14 cellular contexts compared by ENCODE assay signal in genomic region chr1:201396859-201397464, GRCh38. TPM values are rescaled to one million over a fixed set of nuclear protein-coding genes. Genes with fewer than 3 reads are reported as not detected.
DNase-seq lines count a peak whose midpoint lies in the region; ATAC-seq, FAIRE-seq and TF ChIP-seq lines count a peak whose summit lies in the region.
"Had no signal": no experiment of that assay in that cellular context is flagged by ENCODE, and none has a peak within 500 bp of the region (broad histone marks: within the 10 kb centered on the region; RNA-seq: fewer than 3 reads in every experiment).

No MANE protein-coding gene starts in this region.

- H3K4me3 ChIP-seq in BLaER1 treated with 17β-estradiol and CSF1 and Interleukin-3, amounts not matched to agents 10 nM and 100 nM = no peak overlapping the region
- H3K4me3 ChIP-seq in LNCaP clone FGC (ENCODE audit: low read depth, low read length) (peak overlapping the region; percentile 93), pancreas (peak overlapping the region in 2 of 4 donors; percentile 57 to 86), tibial artery (no peak overlapping the region)

- no peak overlapping the region for H3K27ac Mint-ChIP-seq in T-helper 17 cell
- H3K27ac Mint-ChIP-seq: naive thymus-derived CD8-positive, alpha-beta T cell had no signal

- no peak for FAIRE-seq in pancreas (lab: Jason Lieb, UNC)

- peaks cover 60% of the 10 kb centered on the region for H3K27me3 Mint-ChIP-seq in T-helper 17 cell

- no peak overlapping the region for H3K9ac ChIP-seq in BLaER1 treated with 17β-estradiol and CSF1 and Interleukin-3, amounts not matched to agents 10 nM and 100 nM

- no peaks in the 10 kb centered on the region for H3K9me3 ChIP-seq in BLaER1 treated with 17β-estradiol and CSF1 and Interleukin-3, amounts not matched to agents 10 nM and 100 nM (replicated peaks in 1 of 11)
- H3K9me3 ChIP-seq in pancreas (no peaks in the 10 kb centered on the region), tibial artery (no peaks in the 10 kb centered on the region), T-helper 17 cell (ENCODE audit: control insufficient read depth, low read length, poor library complexity, severe bottlenecking) (no peaks in the 10 kb centered on the region)
- H3K9me3 ChIP-seq: BE2C had no signal

- peaks cover 0 to 62% (median 32%) of the 10 kb centered on the region in 10 experiments; a peak in 16 of 20 replicates for H3K4me1 ChIP-seq in BLaER1 treated with 17β-estradiol and CSF1 and Interleukin-3, amounts not matched to agents 10 nM and 100 nM
- peaks cover 16 to 29% (median 28%) of the 10 kb centered on the region in 3 donors for H3K4me1 ChIP-seq in pancreas
- H3K4me1 ChIP-seq in tibial artery = peaks cover 0 to 18% (median 7%) of the 10 kb centered on the region in 4 donors
- H3K4me1 ChIP-seq: BE2C had no signal

- TF ChIP-seq CTCF in LNCaP clone FGC (IDR thresholded peaks at IDR 0.05; ENCODE audit: control insufficient read depth, extremely low read depth, insufficient read depth) (no peak), pancreas (IDR thresholded peaks at IDR 0.05) (no peak), tibial artery (IDR thresholded peaks at IDR 0.05) (no peak)

- peaks cover 9% of the 10 kb centered on the region for H3K36me3 Mint-ChIP-seq in T-helper 17 cell (ENCODE audit: low read depth)
- H3K36me3 Mint-ChIP-seq: naive thymus-derived CD8-positive, alpha-beta T cell had no signal

- intact Hi-C loops in pancreas (cut with DNase I) (no loop called here), tibial artery (cut with DNase I; ENCODE audit: low total_unique reads) (no loop called here)

- H3K27me3 ChIP-seq in BLaER1 treated with 17β-estradiol and CSF1 and Interleukin-3, amounts not matched to agents 10 nM and 100 nM = no peaks in the 10 kb centered on the region
- H3K27me3 ChIP-seq in pancreas (no peaks in the 10 kb centered on the region), tibial artery (peaks cover 0 to 44% of the 10 kb centered on the region in 2 donors)
- H3K27me3 ChIP-seq: BE2C had no signal

- H3K4me3 Mint-ChIP-seq in T-helper 17 cell = no peak overlapping the region

- 13 to 18% methylated on average over 10 of the region's 10 CpGs for WGBS in pancreas, 2 donors

- no peak overlapping the region for H3K27ac ChIP-seq in BLaER1 treated with 17β-estradiol and CSF1 and Interleukin-3, amounts not matched to agents 10 nM and 100 nM
- peak overlapping the region; percentile 74 to 95 (median 88) for H3K27ac ChIP-seq in pancreas
- H3K27ac ChIP-seq in tibial artery = no peak overlapping the region

- H4K20me1 ChIP-seq in BLaER1 treated with 17β-estradiol and CSF1 and Interleukin-3, amounts not matched to agents 10 nM and 100 nM = no peaks in the 10 kb centered on the region; a peak in 2 of 22 replicates

- ATAC-seq in esophagus mucosa (peak; percentile 87), pancreas (peak; percentile 78 to 86 (median 83)), GM19351 (IDR thresholded peaks at IDR 0.05; ENCODE audit: unreplicated experiment) (no peak), T-helper 17 cell (no peak)
- ATAC-seq: naive thymus-derived CD8-positive, alpha-beta T cell had no signal

- H3K4me2 ChIP-seq in BLaER1 treated with 17β-estradiol and CSF1 and Interleukin-3, amounts not matched to agents 10 nM and 100 nM = peak overlapping the region in 9 of 11 experiments; percentile 19 to 56 (median 46); a peak in 16 of 22 replicates

- no peak for DNase-seq in LNCaP clone FGC (ENCODE audit: low read depth)
- DNase-seq in pancreas = peak; percentile 84 to 94 (median 90)
- no peak for DNase-seq in tibial artery
- no peak for DNase-seq in COLO829 (ENCODE audit: low spot score)
- DNase-seq in T-helper 17 cell = no peak
- DNase-seq: activated CD4-positive, CD25-positive, alpha-beta regulatory T cell treated with anti-CD3 and anti-CD28 coated beads, Interleukin-2, amount 50 U/mL, for 72 hours; BE2C; stimulated activated CD4-positive, alpha-beta T cell treated with anti-CD3 and anti-CD28 coated beads, Interleukin-2, amount 100 ng/mL, for 48 hours had no signal

- no peaks in the 10 kb centered on the region for H3K36me3 ChIP-seq in BLaER1 treated with 17β-estradiol and CSF1 and Interleukin-3, amounts not matched to agents 10 nM and 100 nM
- no peaks in the 10 kb centered on the region for H3K36me3 ChIP-seq in pancreas
- H3K36me3 ChIP-seq in tibial artery = no peaks in the 10 kb centered on the region
- H3K36me3 ChIP-seq: BE2C had no signal

- H3K4me1 Mint-ChIP-seq in T-helper 17 cell = peaks cover 9% of the 10 kb centered on the region

RNA-seq across cellular contexts. Expression of gene LAD1, which starts 2.2 kb away (rescaled TPM):
- total RNA-seq in esophagus mucosa (328 TPM), pancreas (10 to 100 TPM; 28.7 to 62.5 (median 44.3) TPM), T-helper 17 cell (not detected)
- polyA plus RNA-seq in pancreas = 10 to 100 TPM; 37.3 to 56.3 TPM
- total RNA-seq: cerebellum; naive thymus-derived CD8-positive, alpha-beta T cell had no signal
- polyA plus RNA-seq: naive thymus-derived CD8-positive, alpha-beta T cell had no signal

RNA-seq across cellular contexts. Expression of gene TNNT2, which starts 19.5 kb away (rescaled TPM):
- total RNA-seq in esophagus mucosa (3.9 TPM), pancreas (1 to 10 TPM in 2 of 6 donors, under 1 TPM in 4; 0.06 to 3.0 (median 0.70) TPM), T-helper 17 cell (not detected)
- 1 to 10 TPM; 2.4 to 7.0 TPM for polyA plus RNA-seq in pancreas
- total RNA-seq: cerebellum; naive thymus-derived CD8-positive, alpha-beta T cell; subcutaneous adipose tissue had no signal
- polyA plus RNA-seq: naive thymus-derived CD8-positive, alpha-beta T cell had no signal

RNA-seq across cellular contexts. Expression of gene TNNI1, which starts 24.6 kb away (rescaled TPM):
- total RNA-seq in esophagus mucosa (not detected), pancreas (not detected), T-helper 17 cell (not detected)
- under 1 TPM; 0.04 to 0.63 TPM for polyA plus RNA-seq in pancreas
- total RNA-seq: naive thymus-derived CD8-positive, alpha-beta T cell; subcutaneous adipose tissue had no signal
- polyA plus RNA-seq: naive thymus-derived CD8-positive, alpha-beta T cell had no signal

Comparison
In these comparisons a context has a peak if more than half of its experiments do, and no peak if none do; other contexts are left out.
1. H3K27ac ChIP-seq: peak in pancreas (4 of 4); none in BLaER1 treated with 17β-estradiol and CSF1 and Interleukin-3, amounts not matched to agents 10 nM and 100 nM (0 of 11) and tibial artery (0 of 2).
2. DNase-seq: peak in pancreas (6 of 6); none in LNCaP clone FGC (single experiment), tibial artery (0 of 2), COLO829 (single experiment) and T-helper 17 cell (0 of 3).
3. ATAC-seq: peak in esophagus mucosa (single experiment) and pancreas (4 of 4); none in GM19351 (single experiment) and T-helper 17 cell (single experiment).
4. RNA of gene LAD1, which starts 2.2 kb away (total RNA-seq): 328 TPM in esophagus mucosa (single experiment) and 28.7 to 62.5 TPM in pancreas; not detected in T-helper 17 cell; every median in the first group is over 10 times any median in the second.